ENCODE assay signal across 17 cellular contexts in genomic region chr6:147548930-147549475, GRCh38. TPM values are rescaled to one million over a fixed set of nuclear protein-coding genes. Genes with fewer than 3 reads are reported as not detected.
DNase-seq lines count a peak whose midpoint lies in the region; ATAC-seq and TF ChIP-seq lines count a peak whose summit lies in the region.
"Had no signal": no experiment of that assay in that cellular context is flagged by ENCODE, and none has a peak within 500 bp of the region (broad histone marks: within the 10 kb centered on the region; RNA-seq: fewer than 3 reads in every experiment).

No MANE protein-coding gene starts in this region.

- no peak overlapping the region for H3K4me3 ChIP-seq in SJSA1
- H3K4me3 ChIP-seq in CD8-positive, alpha-beta T cell (ENCODE audit: low read depth, low read length), result no peak overlapping the region
- H3K4me3 ChIP-seq: BLaER1 had no signal

- H3K4me1 Mint-ChIP-seq in CD8-positive, alpha-beta T cell (ENCODE audit: low read depth), result no peaks in the 10 kb centered on the region

- peaks cover 3% of the 10 kb centered on the region; the same call in 1 of the 2 replicates for H3K36me3 ChIP-seq in SJSA1
- no peaks in the 10 kb centered on the region for H3K36me3 ChIP-seq in CD8-positive, alpha-beta T cell (ENCODE audit: insufficient read depth, low read length)
- H3K36me3 ChIP-seq: BLaER1 had no signal

- in situ Hi-C loops in Caki2 (cut with HindIII; ENCODE audit: low pct_unique_long_range_greater_than_20kb, low sequenced_read_pairs), result loop anchor here (5.0 kb wide), 1 partner anchor 37 kb away; no protein-coding TSS in a partner anchor

- H3K4me1 ChIP-seq in SJSA1 (replicated peaks), result peaks cover 38% of the 10 kb centered on the region
- no peaks in the 10 kb centered on the region for H3K4me1 ChIP-seq in CD8-positive, alpha-beta T cell (ENCODE audit: insufficient read depth, low read length)
- H3K4me1 ChIP-seq: BLaER1 had no signal

- H3K9me3 ChIP-seq in SJSA1 (replicated peaks), result no peaks in the 10 kb centered on the region
- H3K9me3 ChIP-seq in CD8-positive, alpha-beta T cell (ENCODE audit: low read length), result no peaks in the 10 kb centered on the region
- H3K9me3 ChIP-seq: BLaER1 had no signal

- peak overlapping the region; percentile 28; the same call in 1 of the 2 replicates for H3K27ac ChIP-seq in SJSA1
- H3K27ac ChIP-seq in CD8-positive, alpha-beta T cell (ENCODE audit: low read depth, low read length), result no peak overlapping the region
- H3K27ac ChIP-seq: BLaER1, HL-60 had no signal

- ATAC-seq in esophagus mucosa, result peak; percentile 90
- no peak for ATAC-seq in CD8-positive, alpha-beta T cell
- ATAC-seq in GM19351 (IDR thresholded peaks at IDR 0.05; ENCODE audit: unreplicated experiment), result no peak

- CTCF ChIA-PET in CD8-positive, alpha-beta T cell (lab: Charles Lee), result no interaction called here

- H3K27me3 Mint-ChIP-seq in CD8-positive, alpha-beta T cell (ENCODE audit: low read depth), result peaks cover 1% of the 10 kb centered on the region

- POLR2A ChIA-PET in CD8-positive, alpha-beta T cell (lab: Charles Lee), result no interaction called here

- H3K36me3 Mint-ChIP-seq in CD8-positive, alpha-beta T cell, result no peaks in the 10 kb centered on the region

- TF ChIP-seq CTCF in CD8-positive, alpha-beta T cell (IDR thresholded peaks at IDR 0.05), result no peak

- H3K27ac Mint-ChIP-seq in CD8-positive, alpha-beta T cell, result no peak overlapping the region

- DNase-seq in Caki2 (ENCODE audit: low read depth) (peak; percentile 97), SJSA1 (ENCODE audit: low read depth in 1 of 2, low spot score in 2 of 2) (no peak), kidney tubule cell (ENCODE audit: low spot score) (peak; percentile 83), NK-92 (lab: John Stamatoyannopoulos, UW; ENCODE audit: unreplicated experiment) (no peak), HUDEP-2 (lab: John Stamatoyannopoulos, UW; ENCODE audit: unreplicated experiment in 76 of 76) (no peak)
- no peak for DNase-seq in CD8-positive, alpha-beta T cell
- DNase-seq: 8988T, AML-193, Calu3, DMS 273 treated with DMSO at 0.1 percent for 48 hours, DMS79 treated with DMSO at 0.1 percent for 48 hours, EL, HCEC 1CT had no signal

- H3K9me3 Mint-ChIP-seq in CD8-positive, alpha-beta T cell, result no peaks in the 10 kb centered on the region

- no peak overlapping the region for H3K4me3 Mint-ChIP-seq in CD8-positive, alpha-beta T cell

- H3K27me3 ChIP-seq in SJSA1 (replicated peaks), result no peaks in the 10 kb centered on the region
- no peaks in the 10 kb centered on the region for H3K27me3 ChIP-seq in CD8-positive, alpha-beta T cell (ENCODE audit: insufficient read depth, low read length)
- H3K27me3 ChIP-seq: BLaER1 had no signal

- intact Hi-C loops in CD8-positive, alpha-beta T cell (cut with DNase I, micrococcal nuclease), result no loop called here

RNA-seq across cellular contexts. Expression of gene SAMD5, which starts 40.5 kb away (rescaled TPM):
- total RNA-seq in Caki2 (2014; rRNA removed; shearing (Covaris generic); ENCODE audit: low replicate concordance), result 6.9 and 8.6 TPM in 2 replicates
- 16.2 and 21.5 TPM in 2 replicates for total RNA-seq in SJSA1 (2014; rRNA removed; shearing (Covaris generic))
- total RNA-seq in esophagus mucosa, result 6.5 TPM
- total RNA-seq in CD8-positive, alpha-beta T cell, result not detected

Comparison
In these comparisons a context has a peak if more than half of its experiments do, and no peak if none do; other contexts are left out.
1. DNase-seq: peak in Caki2 (single experiment) and kidney tubule cell (single experiment); none in SJSA1 (0 of 2), NK-92 (single experiment), CD8-positive, alpha-beta T cell (0 of 7) and HUDEP-2 (0 of 76).